ENCODE assay signal across 1 cellular context in genomic region chr17:6261496-6261895, GRCh38.
TF ChIP-seq lines count a peak whose summit lies in the region.

No MANE protein-coding gene starts in this region.

TF ChIP-seq in WTC11, 78 proteins besides CTCF, POLR2A, EP300 and RAD21 (continued from another document):
- TF ChIP-seq PRDM15 (CRISPR knock-in tag; IDR thresholded peaks at IDR 0.05) (no peak), ETV6 (CRISPR knock-in tag; IDR thresholded peaks at IDR 0.05) (no peak), AR (CRISPR knock-in tag; IDR thresholded peaks at IDR 0.05) (no peak)
- TF ChIP-seq, protein P1, sequence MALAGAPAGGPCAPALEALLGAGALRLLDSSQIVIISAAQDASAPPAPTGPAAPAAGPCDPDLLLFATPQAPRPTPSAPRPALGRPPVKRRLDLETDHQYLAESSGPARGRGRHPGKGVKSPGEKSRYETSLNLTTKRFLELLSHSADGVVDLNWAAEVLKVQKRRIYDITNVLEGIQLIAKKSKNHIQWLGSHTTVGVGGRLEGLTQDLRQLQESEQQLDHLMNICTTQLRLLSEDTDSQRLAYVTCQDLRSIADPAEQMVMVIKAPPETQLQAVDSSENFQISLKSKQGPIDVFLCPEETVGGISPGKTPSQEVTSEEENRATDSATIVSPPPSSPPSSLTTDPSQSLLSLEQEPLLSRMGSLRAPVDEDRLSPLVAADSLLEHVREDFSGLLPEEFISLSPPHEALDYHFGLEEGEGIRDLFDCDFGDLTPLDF (CRISPR knock-in tag; IDR thresholded peaks at IDR 0.05) = no peak
- TF ChIP-seq, protein P2, sequence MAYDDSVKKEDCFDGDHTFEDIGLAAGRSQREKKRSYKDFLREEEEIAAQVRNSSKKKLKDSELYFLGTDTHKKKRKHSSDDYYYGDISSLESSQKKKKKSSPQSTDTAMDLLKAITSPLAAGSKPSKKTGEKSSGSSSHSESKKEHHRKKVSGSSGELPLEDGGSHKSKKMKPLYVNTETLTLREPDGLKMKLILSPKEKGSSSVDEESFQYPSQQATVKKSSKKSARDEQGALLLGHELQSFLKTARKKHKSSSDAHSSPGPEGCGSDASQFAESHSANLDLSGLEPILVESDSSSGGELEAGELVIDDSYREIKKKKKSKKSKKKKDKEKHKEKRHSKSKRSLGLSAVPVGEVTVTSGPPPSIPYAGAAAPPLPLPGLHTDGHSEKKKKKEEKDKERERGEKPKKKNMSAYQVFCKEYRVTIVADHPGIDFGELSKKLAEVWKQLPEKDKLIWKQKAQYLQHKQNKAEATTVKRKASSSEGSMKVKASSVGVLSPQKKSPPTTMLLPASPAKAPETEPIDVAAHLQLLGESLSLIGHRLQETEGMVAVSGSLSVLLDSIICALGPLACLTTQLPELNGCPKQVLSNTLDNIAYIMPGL (CRISPR knock-in tag; IDR thresholded peaks at IDR 0.05) = no peak
